8 cellular contexts compared by ENCODE assay signal in genomic region chr1:178055779-178056471, GRCh38. TPM values are rescaled to one million over a fixed set of nuclear protein-coding genes. Genes with fewer than 3 reads are reported as not detected.
DNase-seq lines count a peak whose midpoint lies in the region; ATAC-seq and TF ChIP-seq lines count a peak whose summit lies in the region.

No MANE protein-coding gene starts in this region.

- H3K27ac ChIP-seq in HEK293 (ENCODE audit: extremely low read depth, low read depth, low read length): no peak overlapping the region
- no peak overlapping the region for H3K27ac ChIP-seq in naive thymus-derived CD4-positive, alpha-beta T cell (ENCODE audit: low read depth, low read length)

- H3K27me3 ChIP-seq in naive thymus-derived CD4-positive, alpha-beta T cell (ENCODE audit: control insufficient read depth in 2 of 2, insufficient read depth in 2 of 2, low read length in 2 of 2): no peaks in the 10 kb centered on the region

- intact Hi-C loops in naive thymus-derived CD4-positive, alpha-beta T cell (cut with micrococcal nuclease): no loop called here

- H3K36me3 Mint-ChIP-seq in naive thymus-derived CD4-positive, alpha-beta T cell: no peaks in the 10 kb centered on the region
- H3K36me3 Mint-ChIP-seq in activated T-cell treated with anti-CD3 and anti-CD28 coated beads, Interleukin-2, amount 50 U/mL, for 4 hours (ENCODE audit: insufficient read depth): no peaks in the 10 kb centered on the region
- no peaks in the 10 kb centered on the region for H3K36me3 Mint-ChIP-seq in activated T-helper 17 cell treated with anti-CD3 and anti-CD28 coated beads, Interleukin-2, amount 50 U/mL, for 72 hours (ENCODE audit: low read depth)

- DNase-seq in cerebellar cortex (ENCODE audit: low spot score) (peak; percentile 58), hepatic stellate cell (ENCODE audit: low spot score) (no peak)
- DNase-seq in naive thymus-derived CD4-positive, alpha-beta T cell: no peak
- no peak for DNase-seq in activated T-cell treated with anti-CD3 and anti-CD28 coated beads, Interleukin-2, amount 50 U/mL, for 4 hours

- H3K4me3 ChIP-seq in GM12875 (ENCODE audit: low read depth, low read length): no peak overlapping the region
- H3K4me3 ChIP-seq in HEK293 (ENCODE audit: low read depth, low read length): no peak overlapping the region
- H3K4me3 ChIP-seq in naive thymus-derived CD4-positive, alpha-beta T cell (ENCODE audit: low read length): no peak overlapping the region

- peak; percentile 64 for ATAC-seq in naive thymus-derived CD4-positive, alpha-beta T cell
- ATAC-seq in activated T-cell treated with anti-CD3 and anti-CD28 coated beads, Interleukin-2, amount 50 U/mL, for 4 hours: no peak
- ATAC-seq in activated T-helper 17 cell treated with anti-CD3 and anti-CD28 coated beads, Interleukin-2, amount 50 U/mL, for 72 hours (replicated peaks): no peak

- no peaks in the 10 kb centered on the region for H3K36me3 ChIP-seq in HEK293 (ENCODE audit: control insufficient read depth in 2 of 2, insufficient read depth in 1 of 2, low read length in 2 of 2)
- no peaks in the 10 kb centered on the region for H3K36me3 ChIP-seq in naive thymus-derived CD4-positive, alpha-beta T cell (ENCODE audit: control insufficient read depth in 2 of 3, insufficient read depth in 3 of 3, low read length in 3 of 3)

- peaks cover 0 to 6% (median 1%) of the 10 kb centered on the region in 11 donors for H3K9me3 Mint-ChIP-seq in naive thymus-derived CD4-positive, alpha-beta T cell
- no peaks in the 10 kb centered on the region for H3K9me3 Mint-ChIP-seq in activated T-cell treated with anti-CD3 and anti-CD28 coated beads, Interleukin-2, amount 50 U/mL, for 4 hours
- H3K9me3 Mint-ChIP-seq in activated T-helper 17 cell treated with anti-CD3 and anti-CD28 coated beads, Interleukin-2, amount 50 U/mL, for 72 hours: peaks cover 5% of the 10 kb centered on the region

- peaks cover 0 to 9% (median 5%) of the 10 kb centered on the region in 5 donors for H3K27me3 Mint-ChIP-seq in naive thymus-derived CD4-positive, alpha-beta T cell
- no peaks in the 10 kb centered on the region for H3K27me3 Mint-ChIP-seq in activated T-cell treated with anti-CD3 and anti-CD28 coated beads, Interleukin-2, amount 50 U/mL, for 4 hours (ENCODE audit: low read depth)
- H3K27me3 Mint-ChIP-seq in activated T-helper 17 cell treated with anti-CD3 and anti-CD28 coated beads, Interleukin-2, amount 50 U/mL, for 72 hours: no peaks in the 10 kb centered on the region

- peak overlapping the region in 1 of 10 donors; percentile 15 for H3K4me3 Mint-ChIP-seq in naive thymus-derived CD4-positive, alpha-beta T cell
- no peak overlapping the region for H3K4me3 Mint-ChIP-seq in activated T-cell treated with anti-CD3 and anti-CD28 coated beads, Interleukin-2, amount 50 U/mL, for 4 hours
- H3K4me3 Mint-ChIP-seq in activated T-helper 17 cell treated with anti-CD3 and anti-CD28 coated beads, Interleukin-2, amount 50 U/mL, for 72 hours: no peak overlapping the region

- CTCF ChIA-PET in HEK293 (lab: Yijun Ruan, JAX): interaction anchor here (0.5 to 0.6 kb wide), 4 partner anchors 11 to 1528 kb away, joined by 3 to 4 read pairs (median 4); no protein-coding TSS in a partner anchor
- CTCF ChIA-PET in naive thymus-derived CD4-positive, alpha-beta T cell (lab: Charles Lee): no interaction called here

- peaks cover 0 to 3% (median 0%) of the 10 kb centered on the region in 7 donors for H3K4me1 Mint-ChIP-seq in naive thymus-derived CD4-positive, alpha-beta T cell
- no peaks in the 10 kb centered on the region for H3K4me1 Mint-ChIP-seq in activated T-cell treated with anti-CD3 and anti-CD28 coated beads, Interleukin-2, amount 50 U/mL, for 4 hours (ENCODE audit: low read depth)
- no peaks in the 10 kb centered on the region for H3K4me1 Mint-ChIP-seq in activated T-helper 17 cell treated with anti-CD3 and anti-CD28 coated beads, Interleukin-2, amount 50 U/mL, for 72 hours

- H3K9me3 ChIP-seq in HEK293 (ENCODE audit: control insufficient read depth, insufficient read depth, low read depth, low read length): no peaks in the 10 kb centered on the region
- H3K9me3 ChIP-seq in naive thymus-derived CD4-positive, alpha-beta T cell (ENCODE audit: control insufficient read depth in 2 of 3, low read length in 3 of 3): no peaks in the 10 kb centered on the region

- peak; percentile 13; the same call in 1 of the 2 replicates for TF ChIP-seq CTCF in GM12875 (IDR thresholded peaks at IDR 0.05; ENCODE audit: borderline replicate concordance, insufficient read depth, low read depth, low read length)
- TF ChIP-seq CTCF in HEK293 (tag by site-specific recombination; IDR thresholded peaks at IDR 0.05): no peak
- TF ChIP-seq CTCF in LNCAP (IDR thresholded peaks at IDR 0.05): peak; percentile 30; the same call in 1 of the 2 replicates

- POLR2A ChIA-PET in HEK293 (lab: Yijun Ruan, JAX): interaction anchor here (0.9 kb wide), 1 partner anchor 24 kb away, joined by 4 read pairs; no protein-coding TSS in a partner anchor
- POLR2A ChIA-PET in naive thymus-derived CD4-positive, alpha-beta T cell (lab: Charles Lee): no interaction called here

- no peaks in the 10 kb centered on the region for H3K4me1 ChIP-seq in HEK293 (ENCODE audit: control insufficient read depth, insufficient read depth, low read length)
- no peaks in the 10 kb centered on the region for H3K4me1 ChIP-seq in naive thymus-derived CD4-positive, alpha-beta T cell (ENCODE audit: control insufficient read depth in 2 of 2, insufficient read depth in 2 of 2, low read length in 2 of 2)

- no peak overlapping the region for H3K27ac Mint-ChIP-seq in naive thymus-derived CD4-positive, alpha-beta T cell
- H3K27ac Mint-ChIP-seq in activated T-helper 17 cell treated with anti-CD3 and anti-CD28 coated beads, Interleukin-2, amount 50 U/mL, for 72 hours: no peak overlapping the region

TF ChIP-seq in HEK293, 187 proteins besides CTCF, POLR2A, EP300 and RAD21 (continues in another document):
- TF ChIP-seq TSHZ1 (tag by site-specific recombination; IDR thresholded peaks at IDR 0.05; ENCODE audit: borderline replicate concordance): no peak
- peak; percentile 68; the same call in 1 of the 2 replicates for TF ChIP-seq ZNF600 (tag by site-specific recombination; IDR thresholded peaks at IDR 0.05)
- no peak for TF ChIP-seq HIC1 (tag by site-specific recombination; IDR thresholded peaks at IDR 0.05)
- TF ChIP-seq OSR2 (tag by site-specific recombination; IDR thresholded peaks at IDR 0.05): peak; percentile 65
- TF ChIP-seq ZNF24 (tag by site-specific recombination; IDR thresholded peaks at IDR 0.05): no peak
- TF ChIP-seq ZEB2 (tag by site-specific recombination; IDR thresholded peaks at IDR 0.05): no peak

RNA-seq across cellular contexts. Expression of gene RASAL2, which starts 38.0 kb away (rescaled TPM):
- under 1 TPM in 4 of 5 experiments, not detected in 1; 0.11 to 0.69 (median 0.15) TPM for total RNA-seq in naive thymus-derived CD4-positive, alpha-beta T cell
- polyA plus RNA-seq in naive thymus-derived CD4-positive, alpha-beta T cell: not detected
- total RNA-seq in activated T-cell treated with anti-CD3 and anti-CD28 coated beads, Interleukin-2, amount 50 U/mL, for 4 hours: under 1 TPM; 0.03 to 0.15 (median 0.08) TPM
- total RNA-seq in activated T-helper 17 cell treated with anti-CD3 and anti-CD28 coated beads, Interleukin-2, amount 50 U/mL, for 72 hours: under 1 TPM; 0.02 to 0.11 TPM
